7 cellular contexts compared by ENCODE assay signal in genomic region chr10:46556515-46557318, GRCh38.
DNase-seq lines count a peak whose midpoint lies in the region; ATAC-seq lines count a peak whose summit lies in the region.

Gene GPRIN2, minus strand, starts transcription at chr10:46556658. Its CDS starts 5,922 bp downstream, at chr10:46550736.

- H3K27me3 ChIP-seq in adipocyte (replicated peaks; ENCODE audit: control insufficient read depth, insufficient read depth, low read length), result peaks cover 88% of the 10 kb centered on the region

- no peaks in the 10 kb centered on the region for H3K36me3 ChIP-seq in adipocyte (ENCODE audit: control insufficient read depth, insufficient read depth, low read length, severe bottlenecking)

- DNase-seq in LoVo (ENCODE audit: low spot score) (peak; percentile 57), adipocyte (ENCODE audit: low read depth) (no peak), iPS-NIHi7 (ENCODE audit: extremely low spot score) (peak; percentile 86), HK-2 (ENCODE audit: unreplicated experiment) (no peak)
- peak; percentile 24 for DNase-seq in stimulated activated CD8-positive, alpha-beta memory T cell treated with anti-CD3 and anti-CD28 coated beads, Interleukin-4, amount 100 ng/mL, for 48 hours

- H3K4me3 ChIP-seq in adipocyte (ENCODE audit: low read length), result peak within 1 kb of the TSS; percentile 25

- H3K9me3 ChIP-seq in adipocyte (ENCODE audit: control insufficient read depth, low read length), result peaks cover 3% of the 10 kb centered on the region

- H3K4me1 ChIP-seq in adipocyte (ENCODE audit: control insufficient read depth, insufficient read depth, low read length), result peaks cover 3% of the 10 kb centered on the region

- no peak for ATAC-seq in GM19452 (IDR thresholded peaks at IDR 0.05; ENCODE audit: unreplicated experiment)
- ATAC-seq in HG03139 (IDR thresholded peaks at IDR 0.05; ENCODE audit: unreplicated experiment), result no peak

- no peak within 1 kb of the TSS for H3K9ac ChIP-seq in adipocyte (ENCODE audit: low read length)

Comparison
In these comparisons a context has a peak if more than half of its experiments do, and no peak if none do; other contexts are left out.
1. DNase-seq: peak in LoVo (single experiment), iPS-NIHi7 (single experiment) and stimulated activated CD8-positive, alpha-beta memory T cell treated with anti-CD3 and anti-CD28 coated beads, Interleukin-4, amount 100 ng/mL, for 48 hours (single experiment); none in adipocyte (single experiment) and HK-2 (single experiment).